39 cellular contexts compared by ENCODE assay signal in the genomic region with DNA sequence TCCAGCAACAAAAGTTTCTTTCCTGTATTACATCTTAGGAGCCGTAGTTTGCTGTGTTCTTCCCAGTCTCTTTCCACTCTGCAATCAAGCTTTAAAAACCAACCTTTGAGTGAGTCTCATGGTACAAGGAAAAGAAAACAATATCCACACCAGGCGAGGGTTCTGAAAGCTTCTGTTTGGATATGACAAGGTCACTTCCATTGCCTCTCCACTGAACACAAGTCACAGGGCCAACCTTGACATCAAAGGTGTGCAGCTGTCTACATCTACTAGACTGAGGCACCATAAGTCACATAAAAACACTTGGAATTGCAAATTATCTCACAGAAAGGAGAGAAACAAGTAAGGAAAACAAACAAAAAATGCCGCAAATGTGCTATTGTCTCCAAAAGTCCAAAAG.
"Had no signal": no experiment of that assay in that cellular context is flagged by ENCODE, and none has a peak within 500 bp of the region (broad histone marks: within the 10 kb centered on the region; RNA-seq: fewer than 3 reads in every experiment).

No MANE protein-coding gene starts in this region.

- H3K27me3 ChIP-seq: adrenal gland, ascending aorta, body of pancreas, brain microvascular endothelial cell, breast epithelium, cardiac muscle cell had no signal

- H3K27ac Mint-ChIP-seq: activated naive CD4-positive, alpha-beta T cell treated with anti-CD3 and anti-CD28 coated beads for 36 hours; activated naive CD4-positive, alpha-beta T cell treated with anti-CD3 and anti-CD28 coated beads, Interleukin-2, amount 10 ng/mL, durations not matched to agents 7 days and 5 days; activated naive CD4-positive, alpha-beta T cell treated with anti-CD3 and anti-CD28 coated beads, Interleukin-2, amount 50 U/mL, for 24 hours; activated naive CD4-positive, alpha-beta T cell treated with anti-CD3 and anti-CD28 coated beads, Interleukin-2, amount 50 U/mL, for 72 hours; activated naive CD8-positive, alpha-beta T cell; activated naive CD8-positive, alpha-beta T cell treated with anti-CD3 and anti-CD28 coated beads for 36 hours; activated naive CD8-positive, alpha-beta T cell treated with anti-CD3 and anti-CD28 coated beads, Interleukin-2, amount 10 ng/mL, durations not matched to agents 7 days and 5 days; activated naive CD8-positive, alpha-beta T cell treated with anti-CD3 and anti-CD28 coated beads, Interleukin-2, amount 50 U/mL, for 24 hours; activated T-cell treated with anti-CD3 and anti-CD28 coated beads, Interleukin-2, amount 50 U/mL, for 24 hours; activated T-cell treated with anti-CD3 and anti-CD28 coated beads, Interleukin-2, amount 50 U/mL, for 72 hours; activated T-helper 1 cell treated with anti-CD3 and anti-CD28 coated beads, Interleukin-12 subunit alpha, Interleukin-12 subunit beta, Interleukin-2, Interleukin-4 antibody, amounts not matched to agents 30 ng/mL and 10 ng/mL and 1 ng/mL, durations not matched to agents 14 hours and 24 hours and 36 hours; activated T-helper 17 cell treated with anti-CD3 and anti-CD28 coated beads, Interleukin-2, amount 50 U/mL, for 72 hours; activated T-helper 2 cell treated with anti-CD3 and anti-CD28 coated beads, Interferon-gamma antibody, Interleukin-2, Interleukin-4, amounts not matched to agents 10 μg/mL and 5 μg/mL and 100 μg/mL, durations not matched to agents 14 hours and 24 hours and 36 hours; brain had no signal

- H3K27me3 Mint-ChIP-seq: activated naive CD4-positive, alpha-beta T cell treated with anti-CD3 and anti-CD28 coated beads, Interleukin-2, amount 10 ng/mL, durations not matched to agents 7 days and 5 days; activated naive CD4-positive, alpha-beta T cell treated with anti-CD3 and anti-CD28 coated beads, Interleukin-2, amount 50 U/mL, for 24 hours; activated naive CD8-positive, alpha-beta T cell; activated naive CD8-positive, alpha-beta T cell treated with anti-CD3 and anti-CD28 coated beads for 36 hours; activated naive CD8-positive, alpha-beta T cell treated with anti-CD3 and anti-CD28 coated beads, Interleukin-2, amount 10 ng/mL, durations not matched to agents 7 days and 5 days; activated naive CD8-positive, alpha-beta T cell treated with anti-CD3 and anti-CD28 coated beads, Interleukin-2, amount 50 U/mL, for 24 hours; activated T-cell treated with anti-CD3 and anti-CD28 coated beads, Interleukin-2, amount 50 U/mL, for 24 hours; activated T-helper 17 cell treated with anti-CD3 and anti-CD28 coated beads, Interleukin-2, amount 50 U/mL, for 72 hours; brain; central memory CD8-positive, alpha-beta T cell had no signal

- H3K9me3 ChIP-seq: adrenal gland, ascending aorta, body of pancreas, breast epithelium had no signal

- H3K36me3 Mint-ChIP-seq: activated naive CD4-positive, alpha-beta T cell treated with anti-CD3 and anti-CD28 coated beads, Interleukin-2, amount 10 ng/mL, durations not matched to agents 7 days and 5 days; activated naive CD4-positive, alpha-beta T cell treated with anti-CD3 and anti-CD28 coated beads, Interleukin-2, amount 50 U/mL, for 24 hours; activated naive CD4-positive, alpha-beta T cell treated with anti-CD3 and anti-CD28 coated beads, Interleukin-2, amount 50 U/mL, for 72 hours; activated naive CD8-positive, alpha-beta T cell; activated naive CD8-positive, alpha-beta T cell treated with anti-CD3 and anti-CD28 coated beads for 36 hours; activated naive CD8-positive, alpha-beta T cell treated with anti-CD3 and anti-CD28 coated beads, Interleukin-2, amount 10 ng/mL, durations not matched to agents 7 days and 5 days; brain had no signal

- FAIRE-seq: astrocyte, bronchial epithelial cell had no signal

- DNase-seq: activated effector memory CD4-positive, alpha-beta T cell treated with anti-CD3 and anti-CD28 coated beads, Interleukin-2, amount 50 U/mL, for 16 hours; activated effector memory CD4-positive, alpha-beta T cell treated with Interleukin-2 at 50 U/mL for 16 hours; activated gamma-delta T cell; activated gamma-delta T cell treated with Interleukin-2 at 50 U/mL for 16 hours; activated naive CD4-positive, alpha-beta T cell; activated naive CD4-positive, alpha-beta T cell treated with anti-CD3 and anti-CD28 coated beads for 36 hours; activated naive CD4-positive, alpha-beta T cell treated with anti-CD3 and anti-CD28 coated beads, Interleukin-2, amount 10 ng/mL, durations not matched to agents 7 days and 5 days; activated naive CD4-positive, alpha-beta T cell treated with anti-CD3 and anti-CD28 coated beads, Interleukin-2, amount 50 U/mL, for 16 hours; activated naive CD4-positive, alpha-beta T cell treated with Interleukin-2 at 50 U/mL for 16 hours; activated naive CD8-positive, alpha-beta T cell treated with anti-CD3 and anti-CD28 coated beads for 36 hours; activated naive CD8-positive, alpha-beta T cell treated with anti-CD3 and anti-CD28 coated beads, Interleukin-2, amount 10 ng/mL, durations not matched to agents 7 days and 5 days; activated naive CD8-positive, alpha-beta T cell treated with anti-CD3 and anti-CD28 coated beads, Interleukin-2, amount 50 U/mL, for 24 hours; activated T-cell treated with anti-CD3 and anti-CD28 coated beads, Interleukin-2, amount 50 U/mL, for 1 hour; activated T-cell treated with anti-CD3 and anti-CD28 coated beads, Interleukin-2, amount 50 U/mL, for 24 hours; activated T-cell treated with anti-CD3 and anti-CD28 coated beads, Interleukin-2, amount 50 U/mL, for 4 hours; activated T-cell treated with anti-CD3 and anti-CD28 coated beads, Interleukin-2, amount 50 U/mL, for 48 hours; activated T-cell treated with anti-CD3 and anti-CD28 coated beads, Interleukin-2, amount 50 U/mL, for 72 hours; adrenal gland; amniotic stem cell; anterior cingulate cortex; aorta; body of pancreas; brain microvascular endothelial cell; caudate nucleus; central memory CD4-positive, alpha-beta T cell; cerebellar nuclear complex had no signal

- H3K4me1 Mint-ChIP-seq: activated naive CD4-positive, alpha-beta T cell treated with anti-CD3 and anti-CD28 coated beads, Interleukin-2, amount 10 ng/mL, durations not matched to agents 7 days and 5 days; activated naive CD4-positive, alpha-beta T cell treated with anti-CD3 and anti-CD28 coated beads, Interleukin-2, amount 50 U/mL, for 24 hours; activated naive CD8-positive, alpha-beta T cell treated with anti-CD3 and anti-CD28 coated beads for 36 hours; activated naive CD8-positive, alpha-beta T cell treated with anti-CD3 and anti-CD28 coated beads, Interleukin-2, amount 10 ng/mL, durations not matched to agents 7 days and 5 days; activated naive CD8-positive, alpha-beta T cell treated with anti-CD3 and anti-CD28 coated beads, Interleukin-2, amount 50 U/mL, for 24 hours; activated T-helper 17 cell treated with anti-CD3 and anti-CD28 coated beads, Interleukin-2, amount 50 U/mL, for 72 hours; brain; central memory CD8-positive, alpha-beta T cell had no signal

- H3K27ac ChIP-seq: adrenal gland, ascending aorta, body of pancreas, brain microvascular endothelial cell, breast epithelium, cardiac muscle cell had no signal

- H3K4me3 ChIP-seq: adrenal gland, ascending aorta, body of pancreas, breast epithelium, cardiac muscle cell had no signal

- H3K36me3 ChIP-seq: adrenal gland, ascending aorta, brain microvascular endothelial cell, breast epithelium, cardiac muscle cell had no signal

- H3K9me3 Mint-ChIP-seq: activated naive CD4-positive, alpha-beta T cell treated with anti-CD3 and anti-CD28 coated beads for 36 hours; activated naive CD4-positive, alpha-beta T cell treated with anti-CD3 and anti-CD28 coated beads, Interleukin-2, amount 10 ng/mL, durations not matched to agents 7 days and 5 days; activated naive CD8-positive, alpha-beta T cell treated with anti-CD3 and anti-CD28 coated beads, Interleukin-2, amount 10 ng/mL, durations not matched to agents 7 days and 5 days; activated T-cell treated with anti-CD3 and anti-CD28 coated beads, Interleukin-2, amount 50 U/mL, for 4 hours; activated T-helper 1 cell treated with anti-CD3 and anti-CD28 coated beads, Interleukin-12 subunit alpha, Interleukin-12 subunit beta, Interleukin-2, Interleukin-4 antibody, amounts not matched to agents 30 ng/mL and 10 ng/mL and 1 ng/mL, durations not matched to agents 14 hours and 24 hours and 36 hours; activated T-helper 2 cell treated with anti-CD3 and anti-CD28 coated beads, Interferon-gamma antibody, Interleukin-2, Interleukin-4, amounts not matched to agents 10 μg/mL and 5 μg/mL and 100 μg/mL, durations not matched to agents 14 hours and 24 hours and 36 hours; brain had no signal

- H3K4me3 Mint-ChIP-seq: activated naive CD4-positive, alpha-beta T cell treated with anti-CD3 and anti-CD28 coated beads for 36 hours; activated naive CD4-positive, alpha-beta T cell treated with anti-CD3 and anti-CD28 coated beads, Interleukin-2, amount 10 ng/mL, durations not matched to agents 7 days and 5 days; activated naive CD4-positive, alpha-beta T cell treated with anti-CD3 and anti-CD28 coated beads, Interleukin-2, amount 50 U/mL, for 24 hours; activated naive CD8-positive, alpha-beta T cell; activated naive CD8-positive, alpha-beta T cell treated with anti-CD3 and anti-CD28 coated beads for 36 hours; activated naive CD8-positive, alpha-beta T cell treated with anti-CD3 and anti-CD28 coated beads, Interleukin-2, amount 10 ng/mL, durations not matched to agents 7 days and 5 days; activated naive CD8-positive, alpha-beta T cell treated with anti-CD3 and anti-CD28 coated beads, Interleukin-2, amount 50 U/mL, for 24 hours; activated T-cell treated with anti-CD3 and anti-CD28 coated beads, Interleukin-2, amount 50 U/mL, for 24 hours; activated T-cell treated with anti-CD3 and anti-CD28 coated beads, Interleukin-2, amount 50 U/mL, for 4 hours; activated T-cell treated with anti-CD3 and anti-CD28 coated beads, Interleukin-2, amount 50 U/mL, for 72 hours; activated T-helper 1 cell treated with anti-CD3 and anti-CD28 coated beads, Interleukin-12 subunit alpha, Interleukin-12 subunit beta, Interleukin-2, Interleukin-4 antibody, amounts not matched to agents 30 ng/mL and 10 ng/mL and 1 ng/mL, durations not matched to agents 14 hours and 24 hours and 36 hours; activated T-helper 17 cell treated with anti-CD3 and anti-CD28 coated beads, Interleukin-2, amount 50 U/mL, for 72 hours; brain; central memory CD8-positive, alpha-beta T cell had no signal

- ATAC-seq: activated naive CD4-positive, alpha-beta T cell treated with anti-CD3 and anti-CD28 coated beads, Interleukin-2, amount 50 U/mL, for 72 hours; activated naive CD8-positive, alpha-beta T cell treated with anti-CD3 and anti-CD28 coated beads, Interleukin-2, amount 50 U/mL, for 24 hours; activated T-cell treated with anti-CD3 and anti-CD28 coated beads, Interleukin-2, amount 50 U/mL, for 4 hours; activated T-cell treated with anti-CD3 and anti-CD28 coated beads, Interleukin-2, amount 50 U/mL, for 72 hours; activated T-helper 17 cell treated with anti-CD3 and anti-CD28 coated beads, Interleukin-2, amount 50 U/mL, for 72 hours; body of pancreas had no signal

- H3K4me1 ChIP-seq: adrenal gland, ascending aorta, body of pancreas, breast epithelium had no signal
